Comparison of ENCODE assay signal across 1 cellular context in genomic region chr10:47318706-47319105, GRCh38.
A peak's percentile ranks its signal among the peaks of the same experiment; 100 is the strongest.
TF ChIP-seq lines count a peak whose summit lies in the region.

No MANE protein-coding gene starts in this region.

TF ChIP-seq in H1, 55 proteins besides CTCF, POLR2A, EP300 and RAD21:
- no peak for TF ChIP-seq HDAC2 (IDR thresholded peaks at IDR 0.05; ENCODE audit: borderline replicate concordance in 1 of 2, low read depth in 2 of 2, low read length in 2 of 2)
- no peak for TF ChIP-seq TBP (IDR thresholded peaks at IDR 0.05; ENCODE audit: low read depth, low read length)
- TF ChIP-seq GABPA (IDR thresholded peaks at IDR 0.05; ENCODE audit: borderline replicate concordance, insufficient read depth, low read length) = no peak
- TF ChIP-seq CHD2 (IDR thresholded peaks at IDR 0.05; ENCODE audit: low read length) = peak; percentile 55; the same call in 1 of the 2 replicates
- peak; percentile 88 for TF ChIP-seq SP1 (IDR thresholded peaks at IDR 0.05; ENCODE audit: low read depth, low read length)
- no peak for TF ChIP-seq TEAD4 (IDR thresholded peaks at IDR 0.05; ENCODE audit: low read depth, low read length)
- no peak for TF ChIP-seq TCF12 (IDR thresholded peaks at IDR 0.05; ENCODE audit: low read depth, low read length)
